Comparison of ENCODE assay signal across 8 cellular contexts in the genomic region with DNA sequence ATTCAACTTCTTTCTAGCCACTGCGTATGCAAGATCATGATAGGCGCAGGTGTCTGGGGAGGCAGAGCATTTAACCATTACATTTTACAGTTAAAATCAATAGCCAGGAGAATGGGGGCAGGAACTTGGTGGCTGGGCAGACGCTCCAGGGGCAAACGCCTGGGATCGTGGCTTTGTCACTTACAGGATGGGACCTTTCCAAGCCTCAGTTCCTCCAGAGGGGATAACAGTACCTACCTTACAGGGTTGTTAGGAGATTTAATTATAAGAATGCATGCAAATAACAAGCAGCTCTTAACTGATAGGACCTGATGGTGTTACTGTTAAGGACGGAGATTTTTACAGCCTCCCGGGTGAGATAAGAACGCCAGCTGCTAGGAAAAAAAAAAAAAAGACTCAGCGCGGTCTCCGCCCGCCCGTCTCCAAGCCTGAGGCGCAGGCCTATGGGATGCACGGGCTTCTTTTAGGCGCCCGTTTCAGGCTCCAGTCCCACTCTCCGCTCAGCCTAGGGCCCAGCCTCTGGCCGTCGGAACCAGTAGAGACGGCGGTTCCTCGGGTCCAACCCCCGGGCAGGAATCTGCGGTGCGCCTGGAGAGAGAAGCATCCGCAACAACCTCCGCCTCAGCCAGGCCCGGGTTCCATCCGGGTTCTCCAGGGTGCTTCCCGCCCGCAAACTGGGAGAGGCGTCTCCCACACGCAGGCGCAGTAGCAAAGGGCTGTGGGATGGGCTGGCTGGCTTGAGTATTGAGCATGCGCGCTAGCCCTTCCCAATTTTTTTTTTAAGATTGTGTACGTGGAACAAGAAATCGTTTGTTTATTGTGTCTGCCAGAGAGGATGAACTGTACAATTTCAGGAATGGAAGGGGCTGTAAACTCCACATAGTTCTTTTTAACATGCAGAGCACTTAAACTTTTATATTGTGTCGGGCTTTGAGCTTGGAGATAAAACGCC. TPM values are rescaled to one million over a fixed set of nuclear protein-coding genes. Genes with fewer than 3 reads are reported as not detected.
DNase-seq lines count a peak whose midpoint lies in the region; ATAC-seq and TF ChIP-seq lines count a peak whose summit lies in the region.

Gene FAM200C (minus strand): TSS at position 653 of the 952 bp plus-strand sequence. CDS start 4,564 bp downstream, outside the sequence.

- 1% methylated on average over 41 of the region's 41 CpGs for WGBS in tibial nerve, 2 donors

- peak within 1 kb of the TSS; percentile 76 for H3K4me2 ChIP-seq in parathyroid adenoma (ENCODE audit: low read length)

- H3K27me3 ChIP-seq in cardiac muscle cell = no peaks in the 10 kb centered on the region
- H3K27me3 ChIP-seq in parathyroid adenoma (ENCODE audit: control insufficient read depth, insufficient read depth, low read length) = no peaks in the 10 kb centered on the region
- H3K27me3 ChIP-seq in tibial nerve = no peaks in the 10 kb centered on the region

- peak; percentile 93 to 97 for TF ChIP-seq POLR2A in tibial nerve (IDR thresholded peaks at IDR 0.05)

- H3K4me3 ChIP-seq in GM12875 (ENCODE audit: low read depth, low read length) (peak within 1 kb of the TSS; percentile 87), cardiac muscle cell (peak within 1 kb of the TSS; percentile 67), parathyroid adenoma (ENCODE audit: low read depth, low read length) (peak within 1 kb of the TSS; percentile 81), tibial nerve (peak within 1 kb of the TSS; percentile 57 to 94 (median 76))

- H2AFZ ChIP-seq in parathyroid adenoma = peak within 1 kb of the TSS; percentile 96

- TF ChIP-seq CTCF in GM12875 (IDR thresholded peaks at IDR 0.05; ENCODE audit: borderline replicate concordance, insufficient read depth, low read depth, low read length) (no peak), cardiac muscle cell (IDR thresholded peaks at IDR 0.05; ENCODE audit: low read depth, low read length) (no peak), parathyroid adenoma (IDR thresholded peaks at IDR 0.05) (no peak), tibial nerve (IDR thresholded peaks at IDR 0.05) (no peak)

- H3K36me3 ChIP-seq in cardiac muscle cell (peaks cover 28% of the 10 kb centered on the region), parathyroid adenoma (ENCODE audit: control insufficient read depth, insufficient read depth, low read length) (no peaks in the 10 kb centered on the region), tibial nerve (peaks cover 0 to 54% (median 13%) of the 10 kb centered on the region in 3 donors)

- H3K79me2 ChIP-seq in parathyroid adenoma = no peaks in the 10 kb centered on the region

- TF ChIP-seq EP300 in tibial nerve (IDR thresholded peaks at IDR 0.05) = peak; percentile 81 to 99

- DNase-seq in NCI-H128 (lab: John Stamatoyannopoulos, UW; ENCODE audit: unreplicated experiment) (peak; percentile 72), SKM-1 treated with dmso at 0.1 percent for 144 hours (lab: John Stamatoyannopoulos, UW; ENCODE audit: unreplicated experiment) (peak; percentile 85), cardiac muscle cell (ENCODE audit: low read depth in 1 of 2, low spot score in 1 of 2) (peak; percentile 94 to 96), tibial nerve (ENCODE audit: low spot score in 2 of 2) (peak; percentile 80 to 81)
- DNase-seq in activated naive CD8-positive, alpha-beta T cell treated with anti-CD3 and anti-CD28 coated beads, Interleukin-2, amount 50 U/mL, for 16 hours (ENCODE audit: low read depth, low spot score) = peak; percentile 21

- no peaks in the 10 kb centered on the region for H3K9me3 ChIP-seq in cardiac muscle cell (ENCODE audit: low read depth)
- H3K9me3 ChIP-seq in parathyroid adenoma (ENCODE audit: control insufficient read depth, low read length) = no peaks in the 10 kb centered on the region
- H3K9me3 ChIP-seq in tibial nerve = no peaks in the 10 kb centered on the region

- peak within 1 kb of the TSS; percentile 78 for H3K27ac ChIP-seq in cardiac muscle cell
- peak within 1 kb of the TSS; percentile 86 for H3K27ac ChIP-seq in parathyroid adenoma
- H3K27ac ChIP-seq in tibial nerve = peak within 1 kb of the TSS; percentile 65 to 91 (median 84)

- H3K4me1 ChIP-seq in cardiac muscle cell (ENCODE audit: low read depth) (peaks cover 10% of the 10 kb centered on the region), parathyroid adenoma (peaks cover 8% of the 10 kb centered on the region), tibial nerve (peaks cover 0 to 30% (median 4%) of the 10 kb centered on the region in 4 donors)

- peak within 1 kb of the TSS; percentile 84 for H3K9ac ChIP-seq in parathyroid adenoma

- peak; percentile 87 for ATAC-seq in HG02763 (IDR thresholded peaks at IDR 0.05; ENCODE audit: unreplicated experiment)

RNA-seq across cellular contexts. Expression of gene FAM200C, which starts in this region (rescaled TPM):
- total RNA-seq in cardiac muscle cell = 6.3 and 8.8 TPM in 2 replicates
- 10.5 and 11.2 TPM in 2 replicates for polyA plus RNA-seq in cardiac muscle cell
- total RNA-seq in tibial nerve = 10 to 100 TPM in 1 of 4 donors, 1 to 10 TPM in 3; 5.7 to 12.5 (median 7.1) TPM

Comparison
In these comparisons a context has a peak if more than half of its experiments do, and no peak if none do; other contexts are left out.
1. Peak in every context shown above with its lines: DNase-seq, ATAC-seq, H3K4me3 ChIP-seq and H3K27ac ChIP-seq.
2. DNase-seq: peak in every context shown above with its lines; median percentile 95 in cardiac muscle cell; 85 in SKM-1 treated with dmso at 0.1 percent for 144 hours; 80 in tibial nerve; 72 in NCI-H128; 21 in activated naive CD8-positive, alpha-beta T cell treated with anti-CD3 and anti-CD28 coated beads, Interleukin-2, amount 50 U/mL, for 16 hours.